Comparison of ENCODE assay signal across 10 cellular contexts in genomic region chr20:59082077-59082740, GRCh38. TPM values are rescaled to one million over a fixed set of nuclear protein-coding genes. Genes with fewer than 3 reads are reported as not detected.
DNase-seq lines count a peak whose midpoint lies in the region; ATAC-seq and TF ChIP-seq lines count a peak whose summit lies in the region.
"Had no signal": no experiment of that assay in that cellular context is flagged by ENCODE, and none has a peak within 500 bp of the region (broad histone marks: within the 10 kb centered on the region; RNA-seq: fewer than 3 reads in every experiment).

No MANE protein-coding gene starts in this region.

- H3K9me3 ChIP-seq in GM23248 (ENCODE audit: low read depth) (no peaks in the 10 kb centered on the region), Peyer's patch (no peaks in the 10 kb centered on the region), MM.1S (replicated peaks; ENCODE audit: insufficient read depth, low read length) (no peaks in the 10 kb centered on the region)
- H3K9me3 ChIP-seq: sigmoid colon had no signal

- 10 to 11% methylated on average over 3 of the region's 3 CpGs for WGBS in GM23248 (ENCODE audit: low coverage in 1 of 2, low lambda C conversion rate in 2 of 2, missing lambda C conversion rate in 2 of 2), 2 experiments

- H3K4me3 Mint-ChIP-seq in activated CD4-positive, alpha-beta T cell treated with anti-CD3 and anti-CD28 coated beads for 36 hours = no peak overlapping the region

- H3K36me3 ChIP-seq in GM23248 (ENCODE audit: low read depth) (no peaks in the 10 kb centered on the region), Peyer's patch (no peaks in the 10 kb centered on the region), MM.1S (replicated peaks; ENCODE audit: insufficient read depth, low read length) (no peaks in the 10 kb centered on the region)
- H3K36me3 ChIP-seq: sigmoid colon had no signal

- H3K9me2 ChIP-seq in GM23248 (ENCODE audit: insufficient read depth) (no peaks in the 10 kb centered on the region), MM.1S (replicated peaks; ENCODE audit: insufficient read depth, low read length) (no peaks in the 10 kb centered on the region)

- intact Hi-C loops in activated CD4-positive, alpha-beta T cell treated with anti-CD3 and anti-CD28 coated beads for 36 hours (cut with DNase I, micrococcal nuclease) = loop anchor here in 1 of 2 experiments (10.0 kb wide), 1 partner anchor 413 kb away; no protein-coding TSS in a partner anchor

- H3K79me2 ChIP-seq in GM23248 (ENCODE audit: insufficient read depth) = no peaks in the 10 kb centered on the region
- no peaks in the 10 kb centered on the region for H3K79me2 ChIP-seq in MM.1S (ENCODE audit: low read length)

- H3K27ac ChIP-seq in GM23248 = peak overlapping the region; percentile 43
- H3K27ac ChIP-seq in Peyer's patch = no peak overlapping the region
- no peak overlapping the region for H3K27ac ChIP-seq in MM.1S (ENCODE audit: low read length)
- H3K27ac ChIP-seq: sigmoid colon had no signal

- H3F3A ChIP-seq in GM23248 (ENCODE audit: insufficient read depth) (peaks cover 13% of the 10 kb centered on the region; the same call in 1 of the 2 replicates), MM.1S (ENCODE audit: insufficient read depth, low read length) (no peaks in the 10 kb centered on the region)

- H3K27me3 ChIP-seq in GM23248 (replicated peaks; ENCODE audit: insufficient read depth) = peaks cover 5% of the 10 kb centered on the region
- no peaks in the 10 kb centered on the region for H3K27me3 ChIP-seq in Peyer's patch
- peaks cover 64% of the 10 kb centered on the region for H3K27me3 ChIP-seq in MM.1S (replicated peaks; ENCODE audit: insufficient read depth, low read length)

- no peaks in the 10 kb centered on the region for H3K36me3 Mint-ChIP-seq in activated CD4-positive, alpha-beta T cell treated with anti-CD3 and anti-CD28 coated beads for 36 hours (ENCODE audit: low read depth)

- CTCF ChIA-PET in AG04449 (lab: Yijun Ruan, JAX) = interaction anchor here (0.9 to 1.3 kb wide), 9 partner anchors 11 to 374 kb away, joined by 3 to 9 read pairs (median 4); no protein-coding TSS in a partner anchor
- CTCF ChIA-PET in activated CD4-positive, alpha-beta T cell treated with anti-CD3 and anti-CD28 coated beads for 36 hours (lab: Charles Lee) = interaction anchor here (0.6 to 1.8 kb wide), 19 partner anchors 8 to 324 kb away, joined by 3 to 10 read pairs (median 4); no protein-coding TSS in a partner anchor

- H3K4me2 ChIP-seq in GM23248 (ENCODE audit: unreplicated experiment) (peak overlapping the region; percentile 56), MM.1S (ENCODE audit: low read depth, low read length) (no peak overlapping the region)

- no peak overlapping the region for H3K4me3 ChIP-seq in AG04449 (ENCODE audit: low read depth, low read length)
- H3K4me3 ChIP-seq in GM23248 = peak overlapping the region; percentile 13
- H3K4me3 ChIP-seq in Peyer's patch = no peak overlapping the region
- no peak overlapping the region for H3K4me3 ChIP-seq in fibroblast of the aortic adventitia (ENCODE audit: low read depth, low read length)
- H3K4me3 ChIP-seq in MM.1S (ENCODE audit: low read length) = no peak overlapping the region
- H3K4me3 ChIP-seq: sigmoid colon had no signal

- POLR2A ChIA-PET in AG04449 (lab: Yijun Ruan, JAX) = interaction anchor here (1.0 to 1.9 kb wide), 3 partner anchors 50 to 193 kb away, joined by 3 to 7 read pairs (median 3); partner anchors contain the start of gene ATP5F1E
- POLR2A ChIA-PET in activated CD4-positive, alpha-beta T cell treated with anti-CD3 and anti-CD28 coated beads for 36 hours (lab: Charles Lee) = no interaction called here

- 0 out of 2 replicates have a peak overlapping the region, but pooled peaks have one; percentile 1 for H2AFZ ChIP-seq in GM23248
- H2AFZ ChIP-seq in MM.1S (ENCODE audit: low read length) = no peak overlapping the region

- H3K4me1 Mint-ChIP-seq in activated CD4-positive, alpha-beta T cell treated with anti-CD3 and anti-CD28 coated beads for 36 hours = peaks cover 13% of the 10 kb centered on the region

- H3K27me3 Mint-ChIP-seq in activated CD4-positive, alpha-beta T cell treated with anti-CD3 and anti-CD28 coated beads for 36 hours = peaks cover 7% of the 10 kb centered on the region

- no peak overlapping the region for H3K27ac Mint-ChIP-seq in activated CD4-positive, alpha-beta T cell treated with anti-CD3 and anti-CD28 coated beads for 36 hours

- H3K9me3 Mint-ChIP-seq in activated CD4-positive, alpha-beta T cell treated with anti-CD3 and anti-CD28 coated beads for 36 hours (ENCODE audit: low read depth) = no peaks in the 10 kb centered on the region

- H3K9ac ChIP-seq in GM23248 (peak overlapping the region; percentile 1; the same call in 1 of the 2 replicates), MM.1S (ENCODE audit: low read length) (no peak overlapping the region)

- peak; percentile 44 for DNase-seq in AG04449 (ENCODE audit: low read depth, low spot score)
- peak; percentile 67 for DNase-seq in GM23248
- no peak for DNase-seq in Peyer's patch
- DNase-seq in fibroblast of the aortic adventitia (ENCODE audit: low read depth) = peak; percentile 7
- DNase-seq in activated CD4-positive, alpha-beta T cell treated with anti-CD3 and anti-CD28 coated beads for 36 hours = no peak
- no peak for DNase-seq in MM.1S
- no peak for DNase-seq in ecto neural progenitor cell (ENCODE audit: low spot score)
- DNase-seq: sigmoid colon, substantia nigra had no signal

- H3K4me1 ChIP-seq in GM23248 (ENCODE audit: insufficient read depth) = peaks cover 12% of the 10 kb centered on the region
- no peaks in the 10 kb centered on the region for H3K4me1 ChIP-seq in Peyer's patch
- no peaks in the 10 kb centered on the region for H3K4me1 ChIP-seq in MM.1S (ENCODE audit: low read length)

- ATAC-seq in activated CD4-positive, alpha-beta T cell treated with anti-CD3 and anti-CD28 coated beads for 36 hours = no peak
- no peak for ATAC-seq in HG02884 (IDR thresholded peaks at IDR 0.05; ENCODE audit: unreplicated experiment)

- TF ChIP-seq CTCF in AG04449 (IDR thresholded peaks at IDR 0.05; ENCODE audit: insufficient read depth, low read length, missing control alignments) = no peak
- TF ChIP-seq CTCF in Peyer's patch (IDR thresholded peaks at IDR 0.05) = peak; percentile 29 to 59 (median 40)
- TF ChIP-seq CTCF in fibroblast of the aortic adventitia (IDR thresholded peaks at IDR 0.05; ENCODE audit: insufficient read depth, low read length) = peak; percentile 49
- no peak for TF ChIP-seq CTCF in MM.1S (IDR thresholded peaks at IDR 0.05; ENCODE audit: low read length)

- in situ Hi-C loops in GM23248 (cut with MboI) = no loop called here

- TF ChIP-seq POLR2A in Peyer's patch (IDR thresholded peaks at IDR 0.05) = no peak

- no peaks in the 10 kb centered on the region for H4K20me1 ChIP-seq in GM23248 (ENCODE audit: insufficient read depth)
- H4K20me1 ChIP-seq in MM.1S (ENCODE audit: insufficient read depth, low read length) = no peaks in the 10 kb centered on the region

RNA-seq across cellular contexts. Expression of gene PRELID3B, which starts 39.6 kb away (rescaled TPM):
- total RNA-seq in GM23248 (2014; rRNA removed; shearing (Covaris generic)) = 64.1 and 72.8 TPM in 2 replicates
- 75.8 and 76.4 TPM in 2 replicates for polyA plus RNA-seq in GM23248 (2016; fragmentation: Nextera tagmentation; extraction: Ambion mirVana)
- total RNA-seq in Peyer's patch (100 to 1,000 TPM in 2 of 4 donors, 10 to 100 TPM in 2; 44.6 to 148 (median 86.5) TPM), fibroblast of the aortic adventitia (ENCODE audit: low replicate concordance) (28.7 and 75.7 TPM in 2 replicates)
- 100 to 1,000 TPM; 148 to 196 TPM for total RNA-seq in activated CD4-positive, alpha-beta T cell treated with anti-CD3 and anti-CD28 coated beads for 36 hours

RNA-seq across cellular contexts. Expression of gene ATP5F1E, which starts 50.1 kb away (rescaled TPM):
- total RNA-seq in GM23248 (2014; rRNA removed; shearing (Covaris generic)) = 20.0 and 21.1 TPM in 2 replicates
- 236 and 245 TPM in 2 replicates for polyA plus RNA-seq in GM23248 (2016; fragmentation: Nextera tagmentation; extraction: Ambion mirVana)
- total RNA-seq in Peyer's patch (10 to 100 TPM; 20.6 to 34.0 (median 26.8) TPM), fibroblast of the aortic adventitia (ENCODE audit: low replicate concordance) (34.4 and 43.6 TPM in 2 replicates)
- 10 to 100 TPM; 63.5 to 76.1 TPM for total RNA-seq in activated CD4-positive, alpha-beta T cell treated with anti-CD3 and anti-CD28 coated beads for 36 hours

Comparison
In these comparisons a context has a peak if more than half of its experiments do, and no peak if none do; other contexts are left out.
1. DNase-seq: peak in AG04449 (single experiment), GM23248 (single experiment) and fibroblast of the aortic adventitia (single experiment); none in Peyer's patch (0 of 3), activated CD4-positive, alpha-beta T cell treated with anti-CD3 and anti-CD28 coated beads for 36 hours (single experiment), MM.1S (single experiment) and ecto neural progenitor cell (single experiment).
2. CTCF ChIP-seq: peak in Peyer's patch (6 of 6) and fibroblast of the aortic adventitia (single experiment); none in AG04449 (single experiment) and MM.1S (single experiment).